ENCODE assay signal across 8 cellular contexts in genomic region chr18:46946656-46947282, GRCh38. TPM values are rescaled to one million over a fixed set of nuclear protein-coding genes. Genes with fewer than 3 reads are reported as not detected.
DNase-seq lines count a peak whose midpoint lies in the region; ATAC-seq and TF ChIP-seq lines count a peak whose summit lies in the region.

No MANE protein-coding gene starts in this region.

- intact Hi-C loops in left ventricle myocardium superior (cut with micrococcal nuclease): no loop called here
- intact Hi-C loops in uterus (cut with DNase I; ENCODE audit: low total_unique reads): no loop called here

- no peak overlapping the region for H2BK120ac ChIP-seq in trophoblast cell (ENCODE audit: insufficient read depth, low read length, poor library complexity)

- peak overlapping the region; percentile 97 for H2AFZ ChIP-seq in trophoblast cell (ENCODE audit: insufficient read depth, low read length, poor library complexity)

- H3K79me1 ChIP-seq in trophoblast cell (ENCODE audit: low read length): no peaks in the 10 kb centered on the region

- H2BK5ac ChIP-seq in trophoblast cell (ENCODE audit: low read depth, low read length, poor library complexity): no peak overlapping the region

- no peaks in the 10 kb centered on the region for H3K36me3 ChIP-seq in RWPE2 (ENCODE audit: low read depth)
- no peaks in the 10 kb centered on the region for H3K36me3 ChIP-seq in adipocyte (ENCODE audit: control insufficient read depth, insufficient read depth, low read length, severe bottlenecking)
- no peaks in the 10 kb centered on the region for H3K36me3 ChIP-seq in trophoblast cell (ENCODE audit: control insufficient read depth in 1 of 2, insufficient read depth in 2 of 2, low read length in 2 of 2)
- H3K36me3 ChIP-seq in uterus: no peaks in the 10 kb centered on the region

- no peaks in the 10 kb centered on the region for H3K27me3 ChIP-seq in RWPE2 (ENCODE audit: insufficient read depth, poor library complexity, severe bottlenecking)
- no peaks in the 10 kb centered on the region for H3K27me3 ChIP-seq in adipocyte (replicated peaks; ENCODE audit: control insufficient read depth, insufficient read depth, low read length)
- H3K27me3 ChIP-seq in trophoblast cell (ENCODE audit: insufficient read depth, low read length): no peaks in the 10 kb centered on the region
- no peaks in the 10 kb centered on the region for H3K27me3 ChIP-seq in uterus

- no peak for TF ChIP-seq POLR2A in uterus (IDR thresholded peaks at IDR 0.05)

- no peak overlapping the region for H3K14ac ChIP-seq in trophoblast cell (ENCODE audit: low read length)

- H3K9ac ChIP-seq in adipocyte (ENCODE audit: low read length) (peak overlapping the region; percentile 64), trophoblast cell (ENCODE audit: low read length) (peak overlapping the region; percentile 1)

- H3K23ac ChIP-seq in trophoblast cell (ENCODE audit: low read length): no peak overlapping the region

- peak overlapping the region; percentile 72 for H3K4me2 ChIP-seq in trophoblast cell (ENCODE audit: low read length)

- H3K4ac ChIP-seq in trophoblast cell (ENCODE audit: low read depth, low read length): no peak overlapping the region

- ATAC-seq in GM19372 (IDR thresholded peaks at IDR 0.05; ENCODE audit: low read depth, unreplicated experiment): peak; percentile 100
- ATAC-seq in HG03457 (IDR thresholded peaks at IDR 0.05; ENCODE audit: unreplicated experiment): peak; percentile 98
- ATAC-seq in RWPE2 (ENCODE audit: low read depth): peak; percentile 99
- peak; percentile 99 for ATAC-seq in left ventricle myocardium superior

- H4K12ac ChIP-seq in trophoblast cell (ENCODE audit: low read depth, low read length): no peak overlapping the region

- no peak for TF ChIP-seq CTCF in RWPE2 (IDR thresholded peaks at IDR 0.05; ENCODE audit: poor library complexity, severe bottlenecking)
- TF ChIP-seq CTCF in uterus (IDR thresholded peaks at IDR 0.05): no peak

- H2AK5ac ChIP-seq in trophoblast cell (ENCODE audit: low read length): no peak overlapping the region

- H3K4me3 ChIP-seq in RWPE2 (ENCODE audit: severe bottlenecking): peak overlapping the region; percentile 39
- H3K4me3 ChIP-seq in adipocyte (ENCODE audit: low read length): peak overlapping the region; percentile 95
- peak overlapping the region; percentile 76 for H3K4me3 ChIP-seq in trophoblast cell (ENCODE audit: low read depth, low read length)
- H3K4me3 ChIP-seq in uterus: peak overlapping the region; percentile 23 to 26

- peak overlapping the region; percentile 90 for H4K8ac ChIP-seq in trophoblast cell (ENCODE audit: low read depth, low read length)

- no peak overlapping the region for H3K27ac ChIP-seq in RWPE2 (ENCODE audit: poor library complexity, severe bottlenecking)
- H3K27ac ChIP-seq in trophoblast cell (ENCODE audit: low read depth, low read length): no peak overlapping the region
- H3K27ac ChIP-seq in uterus: no peak overlapping the region

- no peaks in the 10 kb centered on the region for H3K9me3 ChIP-seq in RWPE2 (ENCODE audit: severe bottlenecking)
- H3K9me3 ChIP-seq in adipocyte (ENCODE audit: control insufficient read depth, low read length): no peaks in the 10 kb centered on the region
- H3K9me3 ChIP-seq in trophoblast cell (ENCODE audit: insufficient read depth, low read depth, low read length): no peaks in the 10 kb centered on the region
- no peaks in the 10 kb centered on the region for H3K9me3 ChIP-seq in uterus

- WGBS in trophoblast cell (ENCODE audit: extremely low coverage, insufficient coverage, insufficient read length): no CpG with 5 or more reads among the region's 32 CpGs

- H2BK12ac ChIP-seq in trophoblast cell (ENCODE audit: low read length): no peak overlapping the region

- no peaks in the 10 kb centered on the region for H3K79me2 ChIP-seq in trophoblast cell (ENCODE audit: control insufficient read depth, insufficient read depth, low read length, poor library complexity)

- DNase-seq in Ammon's horn (ENCODE audit: low spot score): peak; percentile 90
- DNase-seq in RWPE2 (ENCODE audit: low spot score): peak; percentile 79
- peak; percentile 93 for DNase-seq in adipocyte (ENCODE audit: low read depth)
- peak; percentile 83 for DNase-seq in left ventricle myocardium superior
- no peak for DNase-seq in trophoblast cell
- peak; percentile 34 to 68 for DNase-seq in uterus

- H3K18ac ChIP-seq in trophoblast cell (ENCODE audit: low read length): no peak overlapping the region

- peak overlapping the region; percentile 26 for H4K91ac ChIP-seq in trophoblast cell (ENCODE audit: low read depth, low read length)

- H3K4me1 ChIP-seq in RWPE2 (ENCODE audit: insufficient read depth, poor library complexity, severe bottlenecking): no peaks in the 10 kb centered on the region
- peaks cover 3% of the 10 kb centered on the region for H3K4me1 ChIP-seq in adipocyte (ENCODE audit: control insufficient read depth, insufficient read depth, low read length)
- no peaks in the 10 kb centered on the region for H3K4me1 ChIP-seq in trophoblast cell (ENCODE audit: control insufficient read depth in 1 of 2, insufficient read depth in 2 of 2, low read length in 2 of 2)
- H3K4me1 ChIP-seq in uterus: no peaks in the 10 kb centered on the region

RNA-seq across cellular contexts. Expression of gene KATNAL2, which starts 29.4 kb away (rescaled TPM):
- total RNA-seq in left ventricle myocardium superior: 2.7 TPM
- 3.6 and 4.5 TPM in 2 replicates for polyA plus RNA-seq in trophoblast cell (2013)
- 10 to 100 TPM in 1 of 4 donors, 1 to 10 TPM in 2, not detected in 1; 2.8 to 14.3 (median 3.6) TPM for total RNA-seq in uterus

RNA-seq across cellular contexts. Expression of gene PIAS2, which starts 29.5 kb away (rescaled TPM):
- total RNA-seq in left ventricle myocardium superior: 29.6 TPM
- polyA plus RNA-seq in trophoblast cell (2013): 12.2 and 12.9 TPM in 2 replicates
- total RNA-seq in uterus: 10 to 100 TPM; 13.1 to 68.6 (median 34.8) TPM

Comparison
In these comparisons a context has a peak if more than half of its experiments do, and no peak if none do; other contexts are left out.
1. DNase-seq: peak in Ammon's horn (single experiment), RWPE2 (single experiment), adipocyte (single experiment), left ventricle myocardium superior (single experiment) and uterus (2 of 2); none in trophoblast cell (0 of 2).
2. H3K4me3 ChIP-seq: peak in every context shown above with its lines; median percentile 95 in adipocyte; 76 in trophoblast cell; 39 in RWPE2; 24 in uterus.
3. Peak in every context shown above with its lines, with median percentiles within 50 percentile points of each other: ATAC-seq.